8 cellular contexts compared by ENCODE assay signal in the genomic region with DNA sequence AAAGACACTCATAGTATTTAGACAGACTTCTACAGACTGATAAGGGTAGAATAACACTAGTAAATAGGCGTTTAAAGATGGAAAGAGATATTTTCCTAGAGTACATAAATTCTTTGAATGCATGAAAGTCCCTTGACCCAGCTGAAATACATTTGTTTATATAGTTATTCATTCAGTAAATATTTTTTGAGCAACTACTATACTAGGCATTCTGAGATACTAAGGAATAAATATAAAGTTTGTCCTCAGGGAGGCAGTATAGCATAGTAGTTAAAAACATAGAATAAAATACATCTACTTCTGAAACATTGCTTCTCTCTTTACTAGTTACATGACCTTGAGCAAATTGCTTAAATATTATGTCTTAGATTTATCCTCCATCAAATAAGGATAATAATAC. TPM values are rescaled to one million over a fixed set of nuclear protein-coding genes. Genes with fewer than 3 reads are reported as not detected.
DNase-seq lines count a peak whose midpoint lies in the region; ATAC-seq and TF ChIP-seq lines count a peak whose summit lies in the region.

No MANE protein-coding gene starts in this region.

- peak; percentile 64 for TF ChIP-seq CTCF in type B pancreatic cell (conservative IDR thresholded peaks at IDR 0.05)

- H3K4me1 Mint-ChIP-seq in activated CD8-positive, alpha-beta memory T cell treated with anti-CD3 and anti-CD28 coated beads, Interleukin-2, amount 10 ng/mL, durations not matched to agents 7 days and 5 days, result no peaks in the 10 kb centered on the region
- no peaks in the 10 kb centered on the region for H3K4me1 Mint-ChIP-seq in type B pancreatic cell (ENCODE audit: unreplicated experiment)

- no peaks in the 10 kb centered on the region for H3K36me3 Mint-ChIP-seq in activated CD8-positive, alpha-beta memory T cell treated with anti-CD3 and anti-CD28 coated beads, Interleukin-2, amount 10 ng/mL, durations not matched to agents 7 days and 5 days
- H3K36me3 Mint-ChIP-seq in type B pancreatic cell, result no peaks in the 10 kb centered on the region

- H3K27me3 Mint-ChIP-seq in activated CD8-positive, alpha-beta memory T cell treated with anti-CD3 and anti-CD28 coated beads, Interleukin-2, amount 10 ng/mL, durations not matched to agents 7 days and 5 days, result no peaks in the 10 kb centered on the region
- H3K27me3 Mint-ChIP-seq in type B pancreatic cell, result no peaks in the 10 kb centered on the region

- ATAC-seq in activated CD8-positive, alpha-beta memory T cell treated with anti-CD3 and anti-CD28 coated beads, Interleukin-2, amount 10 ng/mL, durations not matched to agents 7 days and 5 days, result peak; percentile 42
- ATAC-seq in esophagus mucosa, result peak; percentile 42
- no peak for ATAC-seq in HG02571 (IDR thresholded peaks at IDR 0.05; ENCODE audit: unreplicated experiment)

- CTCF ChIA-PET in activated CD8-positive, alpha-beta memory T cell treated with anti-CD3 and anti-CD28 coated beads, Interleukin-2, amount 10 ng/mL, durations not matched to agents 7 days and 5 days (lab: Charles Lee), result no interaction called here

- H3K4me3 Mint-ChIP-seq in activated CD8-positive, alpha-beta memory T cell treated with anti-CD3 and anti-CD28 coated beads, Interleukin-2, amount 10 ng/mL, durations not matched to agents 7 days and 5 days, result no peak overlapping the region
- no peak overlapping the region for H3K4me3 Mint-ChIP-seq in type B pancreatic cell

- H3K9me3 Mint-ChIP-seq in activated CD8-positive, alpha-beta memory T cell treated with anti-CD3 and anti-CD28 coated beads, Interleukin-2, amount 10 ng/mL, durations not matched to agents 7 days and 5 days (ENCODE audit: low read depth), result no peaks in the 10 kb centered on the region
- no peaks in the 10 kb centered on the region for H3K9me3 Mint-ChIP-seq in type B pancreatic cell

- H3K27ac Mint-ChIP-seq in activated CD8-positive, alpha-beta memory T cell treated with anti-CD3 and anti-CD28 coated beads, Interleukin-2, amount 10 ng/mL, durations not matched to agents 7 days and 5 days, result no peak overlapping the region
- no peak overlapping the region for H3K27ac Mint-ChIP-seq in type B pancreatic cell

- DNase-seq in activated CD8-positive, alpha-beta memory T cell treated with anti-CD3 and anti-CD28 coated beads, Interleukin-2, amount 10 ng/mL, durations not matched to agents 7 days and 5 days, result no peak
- DNase-seq in activated CD8-positive, alpha-beta memory T cell treated with anti-CD3 and anti-CD28 coated beads, Interleukin-2, amount 50 U/mL, for 4 hours, result no peak
- peak; percentile 2 for DNase-seq in NCI-H1694 treated with DMSO at 0.1 percent for 48 hours (lab: John Stamatoyannopoulos, UW)
- no peak for DNase-seq in type B pancreatic cell (ENCODE audit: extremely low spot score, unreplicated experiment)
- no peak for DNase-seq in activated T-cell treated with anti-CD3 and anti-CD28 coated beads, Interleukin-2, amount 50 U/mL, for 1 hour
- DNase-seq in NK-92 treated with Interleukin-12 subunit alpha and Interleukin-12 subunit beta, amount 100 ng/mL, for 24 hours (lab: John Stamatoyannopoulos, UW), result no peak

RNA-seq across cellular contexts. Expression of gene HMGN5, which starts 27.4 kb away (rescaled TPM):
- 1 to 10 TPM; 2.8 to 4.0 TPM for total RNA-seq in activated CD8-positive, alpha-beta memory T cell treated with anti-CD3 and anti-CD28 coated beads, Interleukin-2, amount 10 ng/mL, durations not matched to agents 7 days and 5 days
- 3.7 TPM for total RNA-seq in esophagus mucosa
- 2.7 and 6.4 TPM in 2 replicates for total RNA-seq in type B pancreatic cell (ENCODE audit: low replicate concordance)

RNA-seq across cellular contexts. Expression of gene SH3BGRL, which starts 27.6 kb away (rescaled TPM):
- 10 to 100 TPM; 54.7 to 59.8 TPM for total RNA-seq in activated CD8-positive, alpha-beta memory T cell treated with anti-CD3 and anti-CD28 coated beads, Interleukin-2, amount 10 ng/mL, durations not matched to agents 7 days and 5 days
- total RNA-seq in esophagus mucosa (37.8 TPM), type B pancreatic cell (ENCODE audit: low replicate concordance) (52.4 and 73.2 TPM in 2 replicates)
